ENCODE assay signal across 1 cellular context in the genomic region with DNA sequence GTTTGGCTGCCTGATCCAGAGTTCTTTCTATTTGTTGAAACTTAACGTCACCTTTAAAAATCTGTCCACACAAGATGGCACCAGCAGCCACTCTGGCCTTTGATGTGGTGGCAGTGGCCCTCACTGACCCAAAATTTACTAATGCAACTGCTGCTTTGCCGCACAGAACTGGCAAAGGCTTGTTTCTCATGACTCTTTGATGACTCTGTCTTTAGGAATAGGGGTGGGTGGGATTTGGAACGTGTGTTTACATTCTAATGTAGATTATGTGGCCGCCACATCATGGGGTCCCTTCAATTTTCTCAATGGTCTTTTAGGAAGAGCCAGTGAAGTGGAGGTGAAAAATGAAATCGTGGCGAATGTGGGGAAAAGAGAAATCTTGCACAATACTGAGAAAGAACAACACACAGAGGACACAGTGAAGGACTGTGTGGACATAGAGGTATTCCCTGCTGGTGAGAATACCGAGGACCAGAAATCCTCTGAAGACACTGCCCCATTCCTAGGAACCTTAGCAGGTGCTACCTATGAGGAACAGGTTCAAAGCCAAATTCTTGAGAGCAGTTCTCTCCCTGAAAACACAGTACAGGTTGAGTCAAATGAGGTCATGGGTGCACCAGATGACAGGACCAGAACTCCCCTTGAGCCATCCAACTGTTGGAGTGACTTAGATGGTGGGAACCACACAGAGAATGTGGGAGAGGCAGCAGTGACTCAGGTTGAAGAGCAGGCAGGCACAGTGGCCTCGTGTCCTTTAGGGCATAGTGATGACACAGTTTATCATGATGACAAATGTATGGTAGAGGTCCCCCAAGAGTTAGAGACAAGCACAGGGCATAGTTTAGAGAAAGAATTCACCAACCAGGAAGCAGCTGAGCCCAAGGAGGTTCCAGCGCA.
TF ChIP-seq lines count a peak whose summit lies in the region.

No MANE protein-coding gene starts in this region.

TF ChIP-seq in IMR-90, 13 proteins besides CTCF, POLR2A, EP300 and RAD21:
- TF ChIP-seq CEBPB (IDR thresholded peaks at IDR 0.05; ENCODE audit: low read depth, low read length) (peak; percentile 94), BHLHE40 (IDR thresholded peaks at IDR 0.05; ENCODE audit: low read depth, low read length) (peak; percentile 78), RCOR1 (IDR thresholded peaks at IDR 0.05; ENCODE audit: insufficient replicate concordance, low read length) (peak; percentile 54), FOS (IDR thresholded peaks at IDR 0.05; ENCODE audit: low read depth, low read length) (peak; percentile 87)
TF ChIP-seq in IMR-90: peak in this region for 4; not testable (repeated sequence) for 9.
